ENCODE assay signal across 15 cellular contexts in genomic region chr22:32761251-32761903, GRCh38. TPM values are rescaled to one million over a fixed set of nuclear protein-coding genes. Genes with fewer than 3 reads are reported as not detected.
DNase-seq lines count a peak whose midpoint lies in the region; TF ChIP-seq lines count a peak whose summit lies in the region.
"Had no signal": no experiment of that assay in that cellular context is flagged by ENCODE, and none has a peak within 500 bp of the region (broad histone marks: within the 10 kb centered on the region; RNA-seq: fewer than 3 reads in every experiment).

No MANE protein-coding gene starts in this region.

- no peaks in the 10 kb centered on the region for H3K36me3 ChIP-seq in subcutaneous abdominal adipose tissue (ENCODE audit: control insufficient read depth in 5 of 5, insufficient read depth in 5 of 5, low read length in 5 of 5)
- H3K36me3 ChIP-seq in BE2C, result no peaks in the 10 kb centered on the region

- TF ChIP-seq CTCF in astrocyte of the cerebellum (IDR thresholded peaks at IDR 0.05; ENCODE audit: low read depth, low read length, missing control alignments), result no peak
- no peak for TF ChIP-seq CTCF in BE2C (IDR thresholded peaks at IDR 0.05; ENCODE audit: low read depth, low read length)

- in situ Hi-C loops in astrocyte of the cerebellum (cut with HindIII; ENCODE audit: low sequenced_read_pairs), result no loop called here

- no peak overlapping the region for H3K9ac ChIP-seq in subcutaneous abdominal adipose tissue (ENCODE audit: low read length in 5 of 5)

- H3K4me3 ChIP-seq in astrocyte of the cerebellum (ENCODE audit: low read depth, low read length), result no peak overlapping the region
- H3K4me3 ChIP-seq in subcutaneous abdominal adipose tissue (ENCODE audit: low read depth in 1 of 5, low read length in 5 of 5), result no peak overlapping the region
- no peak overlapping the region for H3K4me3 ChIP-seq in BE2C (ENCODE audit: low read depth, low read length)

- H3K4me1 ChIP-seq in subcutaneous abdominal adipose tissue (ENCODE audit: control insufficient read depth in 5 of 5, insufficient read depth in 5 of 5, low read length in 5 of 5), result peaks cover 13 to 60% (median 48%) of the 10 kb centered on the region in 5 donors
- H3K4me1 ChIP-seq in BE2C, result no peaks in the 10 kb centered on the region

- H3K27ac ChIP-seq in layer of hippocampus (ENCODE audit: low read depth, low read length) (peak overlapping the region; percentile 27), subcutaneous abdominal adipose tissue (ENCODE audit: low read depth, low read length) (peak overlapping the region; percentile 74)

- H3K27me3 ChIP-seq in layer of hippocampus (ENCODE audit: control insufficient read depth, insufficient read depth, low read length), result no peaks in the 10 kb centered on the region
- H3K27me3 ChIP-seq in subcutaneous abdominal adipose tissue (ENCODE audit: control insufficient read depth in 5 of 5, insufficient read depth in 4 of 5, low read length in 5 of 5), result no peaks in the 10 kb centered on the region
- peaks cover 20% of the 10 kb centered on the region for H3K27me3 ChIP-seq in BE2C

- H3K9me3 ChIP-seq in subcutaneous abdominal adipose tissue (ENCODE audit: control insufficient read depth in 5 of 5, low read length in 5 of 5) (peaks cover 0 to 4% (median 1%) of the 10 kb centered on the region in 5 donors), BE2C (no peaks in the 10 kb centered on the region)

- DNase-seq in H4 (ENCODE audit: low spot score), result peak; percentile 76
- DNase-seq in astrocyte of the cerebellum (ENCODE audit: low read depth), result peak; percentile 16
- no peak for DNase-seq in OCI-M2 (lab: John Stamatoyannopoulos, UW; ENCODE audit: unreplicated experiment)
- DNase-seq in NCI-H187 (lab: John Stamatoyannopoulos, UW), result no peak
- no peak for DNase-seq in HK-2 (ENCODE audit: unreplicated experiment)
- DNase-seq in BE2C, result no peak
- DNase-seq: CD4-positive, CD25-positive, alpha-beta regulatory T cell; GF-D8; NCI-H1092 treated with DMSO at 0.1 percent for 48 hours; NCI-H446 treated with DMSO at 0.1 percent for 48 hours; OCI-M1; stimulated activated CD4-positive, alpha-beta T cell treated with anti-CD3 and anti-CD28 coated beads, Interleukin-4, amount 100 ng/mL, for 24 hours; T-helper 17 cell had no signal

RNA-seq across cellular contexts. Expression of gene TIMP3, which starts 40.1 kb away (rescaled TPM):
- total RNA-seq in H4 (2014; rRNA removed; shearing (Covaris generic)), result 22.8 and 25.5 TPM in 2 replicates
- 79.7 TPM for polyA plus RNA-seq in BE2C (2012; ENCODE audit: insufficient read depth, insufficient read length, low read depth)
- polyA plus RNA-seq: CD4-positive, CD25-positive, alpha-beta regulatory T cell had no signal

Comparison
In these comparisons a context has a peak if more than half of its experiments do, and no peak if none do; other contexts are left out.
1. DNase-seq: peak in H4 (single experiment) and astrocyte of the cerebellum (single experiment); none in OCI-M2 (single experiment), NCI-H187 (0 of 2), HK-2 (single experiment) and BE2C (single experiment).